In genomic region chr19:35030257-35031071, GRCh38 we compare ENCODE assay signal across 8 cellular contexts. TPM values are rescaled to one million over a fixed set of nuclear protein-coding genes. Genes with fewer than 3 reads are reported as not detected.
DNase-seq lines count a peak whose midpoint lies in the region; ATAC-seq and TF ChIP-seq lines count a peak whose summit lies in the region.

Gene SCN1B (plus strand): TSS chr19:35030470. CDS start chr19:35030821, 351 bp downstream.

- DNase-seq in NCI-H1930 (lab: John Stamatoyannopoulos, UW) (peak; percentile 50 to 70), mucosa of descending colon (peak in 2 of 3 donors; percentile 44 to 70), SKM-1 (lab: John Stamatoyannopoulos, UW; ENCODE audit: unreplicated experiment) (no peak)
- peak; percentile 78 for DNase-seq in activated CD8-positive, alpha-beta memory T cell treated with anti-CD3 and anti-CD28 coated beads, Interleukin-2, amount 50 U/mL, for 4 hours
- DNase-seq in stimulated activated CD8-positive, alpha-beta memory T cell treated with anti-CD3 and anti-CD28 coated beads, Interleukin-4, amount 100 ng/mL, for 24 hours (ENCODE audit: low read depth), result peak; percentile 66

- in situ Hi-C loops in endometrial microvascular endothelial cells (cut with HindIII; ENCODE audit: inconsistent ontology term, low pct_unique_long_range_greater_than_20kb, low sequenced_read_pairs), result no loop called here

- intact Hi-C loops in mucosa of descending colon (cut with DNase I, micrococcal nuclease), result no loop called here

- H3K4me1 ChIP-seq in ES-I3 (ENCODE audit: insufficient read depth, low read length), result peaks cover 10% of the 10 kb centered on the region; the same call in 1 of the 2 replicates
- H3K4me1 ChIP-seq in mucosa of descending colon (ENCODE audit: low read depth), result peaks cover 3% of the 10 kb centered on the region

- H3K9me3 ChIP-seq in ES-I3 (ENCODE audit: control insufficient read depth, insufficient read depth, low read length) (no peaks in the 10 kb centered on the region), mucosa of descending colon (no peaks in the 10 kb centered on the region)

- TF ChIP-seq CTCF in mucosa of descending colon (IDR thresholded peaks at IDR 0.05), result no peak

- H3K36me3 ChIP-seq in ES-I3 (ENCODE audit: insufficient read depth, low read length) (peaks cover 12% of the 10 kb centered on the region), mucosa of descending colon (ENCODE audit: low read depth) (no peaks in the 10 kb centered on the region)

- peak within 1 kb of the TSS; percentile 74 for H3K9ac ChIP-seq in ES-I3 (ENCODE audit: low read depth, low read length)

- peak within 1 kb of the TSS; percentile 6 for H3K4me3 ChIP-seq in mucosa of descending colon

- peak; percentile 82 for ATAC-seq in mucosa of descending colon
- ATAC-seq in HG02588 (IDR thresholded peaks at IDR 0.05; ENCODE audit: unreplicated experiment), result no peak

RNA-seq across cellular contexts. Expression of gene SCN1B, which starts in this region (rescaled TPM):
- total RNA-seq in endometrial microvascular endothelial cells (ENCODE audit: inconsistent ontology term) (11.1 TPM), mucosa of descending colon (1 to 10 TPM; 1.6 to 8.8 (median 3.5) TPM)
